In genomic region chr3:58176827-58177489, GRCh38 we compare ENCODE assay signal across 12 cellular contexts. TPM values are rescaled to one million over a fixed set of nuclear protein-coding genes. Genes with fewer than 3 reads are reported as not detected.
DNase-seq lines count a peak whose midpoint lies in the region; ATAC-seq, FAIRE-seq and TF ChIP-seq lines count a peak whose summit lies in the region.
"Had no signal": no experiment of that assay in that cellular context is flagged by ENCODE, and none has a peak within 500 bp of the region (broad histone marks: within the 10 kb centered on the region; RNA-seq: fewer than 3 reads in every experiment).

No MANE protein-coding gene starts in this region.

- no peak overlapping the region for H3K27ac ChIP-seq in CD8-positive, alpha-beta T cell (ENCODE audit: low read depth, low read length)
- H3K27ac ChIP-seq in Karpas-422 (ENCODE audit: low read length) (no peak overlapping the region), left lung (no peak overlapping the region)

- H3K4me3 ChIP-seq in CD8-positive, alpha-beta T cell (ENCODE audit: low read depth, low read length) = no peak overlapping the region
- H3K4me3 ChIP-seq in Karpas-422 (ENCODE audit: low read length) (no peak overlapping the region; the same call in 1 of the 2 replicates), bronchial epithelial cell (ENCODE audit: low read depth, low read length) (no peak overlapping the region), left lung (no peak overlapping the region)
- H3K4me3 ChIP-seq: lung had no signal

- intact Hi-C loops in CD8-positive, alpha-beta T cell (cut with DNase I, micrococcal nuclease) = loop anchor here (1.0 to 10.0 kb wide), 7 partner anchors 40 to 782 kb away; partner anchors contain the start of genes FLNB (in 2 of the 2), HTD2 (in 1 of the 2) and RPP14 (in 1 of the 2)
- intact Hi-C loops in left lung (cut with DNase I) = no loop called here

- H4K20me1 ChIP-seq in Karpas-422 (ENCODE audit: insufficient read depth, low read depth, low read length) = no peaks in the 10 kb centered on the region

- peak overlapping the region; percentile 35 for H3K4me3 Mint-ChIP-seq in CD8-positive, alpha-beta T cell
- peak overlapping the region in 2 of 3 experiments; percentile 34 to 61 for H3K4me3 Mint-ChIP-seq in nephron

- TF ChIP-seq CTCF in CD8-positive, alpha-beta T cell (IDR thresholded peaks at IDR 0.05) = no peak
- TF ChIP-seq CTCF in bronchial epithelial cell (IDR thresholded peaks at IDR 0.05; ENCODE audit: insufficient read depth, low read length, severe bottlenecking) (no peak), nephron (IDR thresholded peaks at IDR 0.05; ENCODE audit: unreplicated experiment in 3 of 3) (no peak), left lung (IDR thresholded peaks at IDR 0.05) (no peak)

- POLR2A ChIA-PET in CD8-positive, alpha-beta T cell (lab: Charles Lee) = interaction anchor here (1.2 kb wide), 1 partner anchor 119 kb away, joined by 3 read pairs; no protein-coding TSS in a partner anchor

- no peak for ATAC-seq in CD8-positive, alpha-beta T cell
- no peak for ATAC-seq in left lung

- H3K27ac Mint-ChIP-seq in CD8-positive, alpha-beta T cell = no peak overlapping the region
- peak overlapping the region in 1 of 3 experiments; percentile 31 for H3K27ac Mint-ChIP-seq in nephron
- H3K27ac Mint-ChIP-seq: activated naive CD8-positive, alpha-beta T cell had no signal

- peak overlapping the region; percentile 53 for H3K4me2 ChIP-seq in Karpas-422 (ENCODE audit: low read depth, low read length, poor library complexity, severe bottlenecking)

- no peaks in the 10 kb centered on the region for H3K9me2 ChIP-seq in Karpas-422 (replicated peaks; ENCODE audit: insufficient read depth, low read length)

- CTCF ChIA-PET in CD8-positive, alpha-beta T cell (lab: Charles Lee) = interaction anchor here (0.6 to 3.9 kb wide), 31 partner anchors 9 to 1073 kb away, joined by 3 to 43 read pairs (median 5); partner anchors contain the start of gene FLNB

- FAIRE-seq in bronchial epithelial cell (lab: Jason Lieb, UNC) = no peak

- no peaks in the 10 kb centered on the region for H3K9me3 Mint-ChIP-seq in CD8-positive, alpha-beta T cell
- no peaks in the 10 kb centered on the region for H3K9me3 Mint-ChIP-seq in nephron

- peaks cover 13% of the 10 kb centered on the region for H3K4me1 Mint-ChIP-seq in CD8-positive, alpha-beta T cell (ENCODE audit: low read depth)
- H3K4me1 Mint-ChIP-seq in nephron = peaks cover 18% of the 10 kb centered on the region

- no peak overlapping the region for H3K9ac ChIP-seq in Karpas-422 (ENCODE audit: low read length)

- H2AFZ ChIP-seq in Karpas-422 (ENCODE audit: low read length) = no peak overlapping the region

- no peaks in the 10 kb centered on the region for H3K79me2 ChIP-seq in Karpas-422 (ENCODE audit: low read length)

- H3K27me3 ChIP-seq in CD8-positive, alpha-beta T cell (ENCODE audit: insufficient read depth, low read length) = no peaks in the 10 kb centered on the region
- H3K27me3 ChIP-seq in Karpas-422 (ENCODE audit: low read length) (no peaks in the 10 kb centered on the region), bronchial epithelial cell (ENCODE audit: control insufficient read depth, insufficient read depth, low read length) (no peaks in the 10 kb centered on the region), left lung (peaks cover 0 to 7% of the 10 kb centered on the region in 2 donors)

- no peak for DNase-seq in CD8-positive, alpha-beta T cell
- no peak for DNase-seq in Karpas-422
- peak; percentile 65 for DNase-seq in bronchial epithelial cell (ENCODE audit: low read depth)
- DNase-seq in CD1c-positive myeloid dendritic cell (ENCODE audit: extremely low spot score) = no peak
- DNase-seq in left lung = no peak
- DNase-seq in putamen (ENCODE audit: low spot score) = no peak
- DNase-seq in NCI-H1417 (lab: John Stamatoyannopoulos, UW) = no peak

- peaks cover under 1% of the 10 kb centered on the region for H3K36me3 Mint-ChIP-seq in CD8-positive, alpha-beta T cell
- H3K36me3 Mint-ChIP-seq in nephron (ENCODE audit: low read depth) = peaks cover under 1% of the 10 kb centered on the region
- H3K36me3 Mint-ChIP-seq: activated naive CD8-positive, alpha-beta T cell had no signal

- peaks cover 9% of the 10 kb centered on the region for H3K27me3 Mint-ChIP-seq in CD8-positive, alpha-beta T cell (ENCODE audit: low read depth)
- no peaks in the 10 kb centered on the region for H3K27me3 Mint-ChIP-seq in nephron (ENCODE audit: low read depth)
- H3K27me3 Mint-ChIP-seq: activated naive CD8-positive, alpha-beta T cell had no signal

- no peaks in the 10 kb centered on the region for H3K36me3 ChIP-seq in CD8-positive, alpha-beta T cell (ENCODE audit: insufficient read depth, low read length)
- H3K36me3 ChIP-seq in Karpas-422 (ENCODE audit: insufficient read depth, low read length) = no peaks in the 10 kb centered on the region
- no peaks in the 10 kb centered on the region for H3K36me3 ChIP-seq in bronchial epithelial cell (ENCODE audit: control insufficient read depth, insufficient read depth, low read length)
- H3K36me3 ChIP-seq in left lung = no peaks in the 10 kb centered on the region

- H3K9me3 ChIP-seq in CD8-positive, alpha-beta T cell (ENCODE audit: low read length) = no peaks in the 10 kb centered on the region
- H3K9me3 ChIP-seq in Karpas-422 (ENCODE audit: low read length) = no peaks in the 10 kb centered on the region
- no peaks in the 10 kb centered on the region for H3K9me3 ChIP-seq in left lung

- H3K4me1 ChIP-seq in CD8-positive, alpha-beta T cell (ENCODE audit: insufficient read depth, low read length) = peaks cover 14% of the 10 kb centered on the region
- H3K4me1 ChIP-seq in Karpas-422 (ENCODE audit: low read length) (peaks cover 8% of the 10 kb centered on the region), left lung (peaks cover 16 to 45% of the 10 kb centered on the region in 2 donors)

RNA-seq across cellular contexts. Expression of gene DNASE1L3, which starts 33.8 kb away (rescaled TPM):
- not detected for total RNA-seq in CD8-positive, alpha-beta T cell
- total RNA-seq in Karpas-422 (2014; rRNA removed; shearing (Covaris generic); ENCODE audit: low replicate concordance) = not detected in 2 replicates
- 2.3 TPM in 1 of 2 replicates, not detected in the other for total RNA-seq in bronchial epithelial cell
- 1 to 10 TPM; 1.2 to 3.0 TPM for total RNA-seq in left lung
- total RNA-seq: M059J, NCI-H460 had no signal

Comparison
In these comparisons a context has a peak if more than half of its experiments do, and no peak if none do; other contexts are left out.
1. intact Hi-C loops: an anchor here in CD8-positive, alpha-beta T cell (1.0 to 10.0 kb wide); none called in left lung.